In the genomic region with DNA sequence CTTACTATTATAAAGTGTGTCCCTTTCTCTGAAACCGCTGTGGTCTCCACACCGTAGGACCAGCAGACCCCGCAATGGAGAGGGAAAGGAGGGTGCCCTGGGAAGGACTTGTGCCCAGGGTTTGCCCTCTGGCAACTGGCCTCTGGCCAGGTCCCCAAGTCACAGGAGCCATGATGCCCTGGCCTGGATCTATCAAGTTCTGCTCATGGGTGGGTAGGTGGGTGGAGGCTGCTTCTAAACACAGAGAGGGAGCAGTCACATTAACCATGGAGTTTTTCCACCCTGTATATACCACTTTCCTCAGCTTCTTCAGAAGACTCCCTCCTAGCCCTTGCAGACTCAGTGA, we compare ENCODE assay signal across 10 cellular contexts. TPM values are rescaled to one million over a fixed set of nuclear protein-coding genes. Genes with fewer than 3 reads are reported as not detected.
DNase-seq lines count a peak whose midpoint lies in the region; FAIRE-seq and TF ChIP-seq lines count a peak whose summit lies in the region.
"Had no signal": no experiment of that assay in that cellular context is flagged by ENCODE, and none has a peak within 500 bp of the region (broad histone marks: within the 10 kb centered on the region; RNA-seq: fewer than 3 reads in every experiment).

No MANE protein-coding gene starts in this region.

- no peaks in the 10 kb centered on the region for H3K9me3 Mint-ChIP-seq in activated naive CD4-positive, alpha-beta T cell treated with anti-CD3 and anti-CD28 coated beads for 36 hours

- peak overlapping the region; percentile 99 for H3K4me2 ChIP-seq in hepatocyte

- intact Hi-C loops in activated naive CD4-positive, alpha-beta T cell treated with anti-CD3 and anti-CD28 coated beads for 36 hours (cut with micrococcal nuclease) = no loop called here

- H3K27ac Mint-ChIP-seq in activated naive CD4-positive, alpha-beta T cell treated with anti-CD3 and anti-CD28 coated beads for 36 hours = no peak overlapping the region

- CTCF ChIA-PET in activated naive CD4-positive, alpha-beta T cell treated with anti-CD3 and anti-CD28 coated beads for 36 hours (lab: Charles Lee) = no interaction called here

- no peaks in the 10 kb centered on the region for H3K9me3 ChIP-seq in SJCRH30 (replicated peaks)
- no peaks in the 10 kb centered on the region for H3K9me3 ChIP-seq in hepatocyte (ENCODE audit: low read depth)
- H3K9me3 ChIP-seq in stomach smooth muscle (ENCODE audit: control insufficient read depth in 2 of 2, low read length in 2 of 2) = no peaks in the 10 kb centered on the region

- no peaks in the 10 kb centered on the region for H3K79me2 ChIP-seq in hepatocyte

- DNase-seq in activated naive CD4-positive, alpha-beta T cell treated with anti-CD3 and anti-CD28 coated beads for 36 hours = no peak
- DNase-seq in activated naive CD4-positive, alpha-beta T cell treated with anti-CD3 and anti-CD28 coated beads, Interleukin-2, amount 50 U/mL, for 16 hours = no peak
- DNase-seq in SJCRH30 (no peak), hepatocyte (ENCODE audit: low spot score) (no peak), HTR-8/SVneo (ENCODE audit: insufficient read length, low spot score) (no peak), 8988T (no peak), DMS153 treated with DMSO at 0.1 percent for 48 hours (lab: John Stamatoyannopoulos, UW; ENCODE audit: unreplicated experiment) (no peak)
- DNase-seq: SIG-M5 had no signal

- no peaks in the 10 kb centered on the region for H4K20me1 ChIP-seq in hepatocyte (ENCODE audit: insufficient read depth, poor library complexity, severe bottlenecking)

- H3K4me3 ChIP-seq in SJCRH30 (peak overlapping the region; percentile 65; the same call in 1 of the 2 replicates), hepatocyte (no peak overlapping the region), stomach smooth muscle (ENCODE audit: low read length in 2 of 2) (peak overlapping the region; percentile 25 to 71)

- H3K36me3 ChIP-seq in SJCRH30 = no peaks in the 10 kb centered on the region
- no peaks in the 10 kb centered on the region for H3K36me3 ChIP-seq in hepatocyte (replicated peaks; ENCODE audit: insufficient read depth, low read depth)
- H3K36me3 ChIP-seq in stomach smooth muscle (ENCODE audit: control insufficient read depth in 2 of 2, insufficient read depth in 2 of 2, low read length in 2 of 2) = no peaks in the 10 kb centered on the region

- H3K4me1 ChIP-seq in SJCRH30 (peaks cover 10% of the 10 kb centered on the region; the same call in 1 of the 2 replicates), hepatocyte (ENCODE audit: insufficient read depth) (peaks cover 9% of the 10 kb centered on the region), stomach smooth muscle (ENCODE audit: control insufficient read depth, insufficient read depth, low read length) (peaks cover 15% of the 10 kb centered on the region)

- TF ChIP-seq CTCF in hepatocyte (IDR thresholded peaks at IDR 0.05; ENCODE audit: poor library complexity) = no peak

- WGBS in hepatocyte (ENCODE audit: low lambda C conversion rate, missing lambda C conversion rate) = 74% methylated on average over 3 of the region's 3 CpGs

- H3K27me3 ChIP-seq in SJCRH30 (peaks cover 3% of the 10 kb centered on the region; the same call in 1 of the 2 replicates), hepatocyte (peaks cover 50% of the 10 kb centered on the region), stomach smooth muscle (ENCODE audit: control insufficient read depth in 1 of 2, insufficient read depth in 2 of 2, low read length in 2 of 2) (peaks cover 20 to 26% of the 10 kb centered on the region in 2 donors)

- H3K4me3 Mint-ChIP-seq in activated naive CD4-positive, alpha-beta T cell treated with anti-CD3 and anti-CD28 coated beads for 36 hours = peak overlapping the region; percentile 66

- H3K27ac ChIP-seq in SJCRH30 (no peak overlapping the region), hepatocyte (no peak overlapping the region), stomach smooth muscle (ENCODE audit: low read length) (no peak overlapping the region)

- H3K9me2 ChIP-seq in hepatocyte (replicated peaks; ENCODE audit: insufficient read depth) = no peaks in the 10 kb centered on the region

- H3K4me1 Mint-ChIP-seq in activated naive CD4-positive, alpha-beta T cell treated with anti-CD3 and anti-CD28 coated beads for 36 hours (ENCODE audit: low read depth) = peaks cover 4% of the 10 kb centered on the region

- H3K9ac ChIP-seq in stomach smooth muscle (ENCODE audit: low read length in 2 of 2) = no peak overlapping the region

- peaks cover 3% of the 10 kb centered on the region for H3K27me3 Mint-ChIP-seq in activated naive CD4-positive, alpha-beta T cell treated with anti-CD3 and anti-CD28 coated beads for 36 hours (ENCODE audit: low read depth)

- H2AFZ ChIP-seq in hepatocyte = no peak overlapping the region

- FAIRE-seq in HTR-8/SVneo (lab: Jason Lieb, UNC) = no peak

- no peaks in the 10 kb centered on the region for H3K36me3 Mint-ChIP-seq in activated naive CD4-positive, alpha-beta T cell treated with anti-CD3 and anti-CD28 coated beads for 36 hours (ENCODE audit: low read depth)

RNA-seq across cellular contexts. Expression of gene NEUROD2, which starts 9.4 kb away (rescaled TPM):
- total RNA-seq in activated naive CD4-positive, alpha-beta T cell treated with anti-CD3 and anti-CD28 coated beads for 36 hours = not detected
- 0.20 TPM in 1 of 2 replicates, not detected in the other for total RNA-seq in SJCRH30 (2014; rRNA removed; shearing (Covaris generic))
- total RNA-seq in hepatocyte = not detected in 2 replicates
- not detected in 2 replicates for polyA plus RNA-seq in hepatocyte
- total RNA-seq: left ventricle myocardium superior had no signal

RNA-seq across cellular contexts. Expression of gene PPP1R1B, which starts 9.7 kb away (rescaled TPM):
- under 1 TPM in 1 of 2 experiments, not detected in 1; 0.14 TPM for total RNA-seq in activated naive CD4-positive, alpha-beta T cell treated with anti-CD3 and anti-CD28 coated beads for 36 hours
- total RNA-seq in SJCRH30 (2014; rRNA removed; shearing (Covaris generic)) = not detected in 2 replicates
- total RNA-seq in hepatocyte = 1.5 TPM in 2 replicates
- polyA plus RNA-seq in hepatocyte = 3.7 TPM in 2 replicates

RNA-seq across cellular contexts. Expression of gene STARD3, which starts 19.9 kb away (rescaled TPM):
- 10 to 100 TPM; 56.1 to 56.8 TPM for total RNA-seq in activated naive CD4-positive, alpha-beta T cell treated with anti-CD3 and anti-CD28 coated beads for 36 hours
- 21.8 and 22.7 TPM in 2 replicates for total RNA-seq in SJCRH30 (2014; rRNA removed; shearing (Covaris generic))
- 61.6 and 76.5 TPM in 2 replicates for total RNA-seq in hepatocyte
- polyA plus RNA-seq in hepatocyte = 89.0 and 90.3 TPM in 2 replicates

RNA-seq across cellular contexts. Expression of gene TCAP, which starts 48.1 kb away (rescaled TPM):
- 1 to 10 TPM in 1 of 2 experiments, under 1 TPM in 1; 0.74 to 1.1 TPM for total RNA-seq in activated naive CD4-positive, alpha-beta T cell treated with anti-CD3 and anti-CD28 coated beads for 36 hours
- total RNA-seq in SJCRH30 (2014; rRNA removed; shearing (Covaris generic)) = 0.53 and 0.73 TPM in 2 replicates
- 0.90 and 1.0 TPM in 2 replicates for total RNA-seq in hepatocyte
- polyA plus RNA-seq in hepatocyte = 0.64 and 0.66 TPM in 2 replicates

RNA-seq across cellular contexts. Expression of gene PNMT, which starts 51.2 kb away (rescaled TPM):
- total RNA-seq in activated naive CD4-positive, alpha-beta T cell treated with anti-CD3 and anti-CD28 coated beads for 36 hours = not detected
- 0.71 TPM in 1 of 2 replicates, not detected in the other for total RNA-seq in SJCRH30 (2014; rRNA removed; shearing (Covaris generic))
- 51.9 and 64.5 TPM in 2 replicates for total RNA-seq in hepatocyte
- 203 and 204 TPM in 2 replicates for polyA plus RNA-seq in hepatocyte
